11 cellular contexts compared by ENCODE assay signal in genomic region chr6:108174371-108175175, GRCh38. TPM values are rescaled to one million over a fixed set of nuclear protein-coding genes. Genes with fewer than 3 reads are reported as not detected.
DNase-seq lines count a peak whose midpoint lies in the region; ATAC-seq and TF ChIP-seq lines count a peak whose summit lies in the region.
"Had no signal": no experiment of that assay in that cellular context is flagged by ENCODE, and none has a peak within 500 bp of the region (broad histone marks: within the 10 kb centered on the region; RNA-seq: fewer than 3 reads in every experiment).

No MANE protein-coding gene starts in this region.

- DNase-seq in left cardiac atrium (no peak), cardiac septum (ENCODE audit: low spot score) (no peak), iris pigment epithelial cell (ENCODE audit: low read depth) (peak; percentile 33), thyroid gland (peak; percentile 32 to 48), sigmoid colon (no peak)
- peak; percentile 69 for DNase-seq in activated naive CD8-positive, alpha-beta T cell treated with anti-CD3 and anti-CD28 coated beads, Interleukin-2, amount 10 ng/mL, durations not matched to agents 7 days and 5 days
- DNase-seq: esophagus squamous epithelium had no signal

- no peaks in the 10 kb centered on the region for H3K9me3 Mint-ChIP-seq in activated naive CD8-positive, alpha-beta T cell treated with anti-CD3 and anti-CD28 coated beads, Interleukin-2, amount 10 ng/mL, durations not matched to agents 7 days and 5 days

- peaks cover 13% of the 10 kb centered on the region for H3K4me1 Mint-ChIP-seq in activated naive CD8-positive, alpha-beta T cell treated with anti-CD3 and anti-CD28 coated beads, Interleukin-2, amount 10 ng/mL, durations not matched to agents 7 days and 5 days

- peaks cover 46% of the 10 kb centered on the region for H3K27me3 ChIP-seq in thyroid gland
- peaks cover 44 to 100% (median 80%) of the 10 kb centered on the region in 3 donors for H3K27me3 ChIP-seq in sigmoid colon

- H3K36me3 Mint-ChIP-seq in activated naive CD8-positive, alpha-beta T cell treated with anti-CD3 and anti-CD28 coated beads, Interleukin-2, amount 10 ng/mL, durations not matched to agents 7 days and 5 days: no peaks in the 10 kb centered on the region

- peak; percentile 52 to 55 for ATAC-seq in left cardiac atrium
- peak; percentile 76 for ATAC-seq in activated naive CD8-positive, alpha-beta T cell treated with anti-CD3 and anti-CD28 coated beads, Interleukin-2, amount 10 ng/mL, durations not matched to agents 7 days and 5 days (ENCODE audit: low read depth)
- ATAC-seq in GM19467 (IDR thresholded peaks at IDR 0.05; ENCODE audit: unreplicated experiment): no peak
- ATAC-seq in HG02610 (IDR thresholded peaks at IDR 0.05; ENCODE audit: unreplicated experiment): no peak

- no peaks in the 10 kb centered on the region for H3K36me3 ChIP-seq in thyroid gland
- no peaks in the 10 kb centered on the region for H3K36me3 ChIP-seq in sigmoid colon
- H3K36me3 ChIP-seq: esophagus squamous epithelium had no signal

- WGBS in thyroid gland, 2 donors: 10 to 14% methylated on average over 28 to 34 of the region's 43 CpGs
- 11 to 21% methylated on average over 43 of the region's 43 CpGs for WGBS in sigmoid colon, 2 donors

- no peak overlapping the region for H3K4me3 Mint-ChIP-seq in activated naive CD8-positive, alpha-beta T cell treated with anti-CD3 and anti-CD28 coated beads, Interleukin-2, amount 10 ng/mL, durations not matched to agents 7 days and 5 days

- H3K27ac Mint-ChIP-seq in activated naive CD8-positive, alpha-beta T cell treated with anti-CD3 and anti-CD28 coated beads, Interleukin-2, amount 10 ng/mL, durations not matched to agents 7 days and 5 days: no peak overlapping the region

- peaks cover 97% of the 10 kb centered on the region for H3K27me3 Mint-ChIP-seq in activated naive CD8-positive, alpha-beta T cell treated with anti-CD3 and anti-CD28 coated beads, Interleukin-2, amount 10 ng/mL, durations not matched to agents 7 days and 5 days

- no peak for TF ChIP-seq EP300 in sigmoid colon (IDR thresholded peaks at IDR 0.05)

- TF ChIP-seq POLR2A in thyroid gland (IDR thresholded peaks at IDR 0.05) (no peak), sigmoid colon (IDR thresholded peaks at IDR 0.05) (no peak)

- H3K4me1 ChIP-seq in thyroid gland (peaks cover 17 to 27% of the 10 kb centered on the region in 2 donors), sigmoid colon (peaks cover 0 to 21% (median 17%) of the 10 kb centered on the region in 4 donors)

- H3K9me3 ChIP-seq in thyroid gland (no peaks in the 10 kb centered on the region), sigmoid colon (no peaks in the 10 kb centered on the region)
- H3K9me3 ChIP-seq: esophagus squamous epithelium had no signal

- TF ChIP-seq CTCF in thyroid gland (IDR thresholded peaks at IDR 0.05) (no peak), sigmoid colon (IDR thresholded peaks at IDR 0.05) (no peak)

- H3K4me3 ChIP-seq in thyroid gland (replicated peaks in 1 of 3): no peak overlapping the region
- no peak overlapping the region for H3K4me3 ChIP-seq in sigmoid colon
- H3K4me3 ChIP-seq: PC-9 had no signal

- H3K27ac ChIP-seq in thyroid gland (no peak overlapping the region), sigmoid colon (no peak overlapping the region)
- H3K27ac ChIP-seq: C4-2B, esophagus squamous epithelium, PC-9 had no signal

- POLR2A ChIA-PET in activated naive CD8-positive, alpha-beta T cell treated with anti-CD3 and anti-CD28 coated beads, Interleukin-2, amount 10 ng/mL, durations not matched to agents 7 days and 5 days (lab: Charles Lee): no interaction called here

- intact Hi-C loops in left cardiac atrium (cut with DNase I) (no loop called here), cardiac septum (cut with DNase I) (no loop called here), thyroid gland (cut with DNase I) (no loop called here), sigmoid colon (cut with DNase I) (no loop called here)

RNA-seq across cellular contexts. Expression of gene NR2E1, which starts 8.8 kb away (rescaled TPM):
- total RNA-seq in left cardiac atrium (not detected), cardiac septum (0.08 TPM), thyroid gland (not detected), sigmoid colon (not detected)
- not detected for total RNA-seq in activated naive CD8-positive, alpha-beta T cell treated with anti-CD3 and anti-CD28 coated beads, Interleukin-2, amount 10 ng/mL, durations not matched to agents 7 days and 5 days
- polyA plus RNA-seq in sigmoid colon: not detected
- total RNA-seq: esophagus squamous epithelium, PC-9 had no signal

Comparison
In these comparisons a context has a peak if more than half of its experiments do, and no peak if none do; other contexts are left out.
1. ATAC-seq: peak in left cardiac atrium (2 of 2) and activated naive CD8-positive, alpha-beta T cell treated with anti-CD3 and anti-CD28 coated beads, Interleukin-2, amount 10 ng/mL, durations not matched to agents 7 days and 5 days (single experiment); none in GM19467 (single experiment) and HG02610 (single experiment).
2. DNase-seq: peak in activated naive CD8-positive, alpha-beta T cell treated with anti-CD3 and anti-CD28 coated beads, Interleukin-2, amount 10 ng/mL, durations not matched to agents 7 days and 5 days (single experiment), iris pigment epithelial cell (single experiment) and thyroid gland (2 of 2); none in left cardiac atrium (single experiment), cardiac septum (single experiment) and sigmoid colon (single experiment).